ENCODE assay signal across 8 cellular contexts in genomic region chr3:123449986-123450474, GRCh38. TPM values are rescaled to one million over a fixed set of nuclear protein-coding genes. Genes with fewer than 3 reads are reported as not detected.
DNase-seq lines count a peak whose midpoint lies in the region; ATAC-seq and TF ChIP-seq lines count a peak whose summit lies in the region.

No MANE protein-coding gene starts in this region.

- DNase-seq in activated T-cell treated with anti-CD3 and anti-CD28 coated beads, Interleukin-2, amount 50 U/mL, for 24 hours = no peak
- DNase-seq in activated T-cell treated with anti-CD3 and anti-CD28 coated beads, Interleukin-2, amount 50 U/mL, for 48 hours = no peak
- DNase-seq in coronary artery (ENCODE audit: low spot score) (no peak), midbrain (lab: John Stamatoyannopoulos, UW) (peak; percentile 62), upper lobe of left lung (peak in 1 of 2 donors; percentile 77), SIG-M5 treated with dmso at 0.1 percent for 504 hours (lab: John Stamatoyannopoulos, UW; ENCODE audit: unreplicated experiment) (no peak)

- no peak for TF ChIP-seq POLR2A in upper lobe of left lung (IDR thresholded peaks at IDR 0.05)

- H3K27ac Mint-ChIP-seq in activated T-cell treated with anti-CD3 and anti-CD28 coated beads, Interleukin-2, amount 50 U/mL, for 24 hours = no peak overlapping the region

- TF ChIP-seq CTCF in coronary artery (IDR thresholded peaks at IDR 0.05) = no peak
- TF ChIP-seq CTCF in upper lobe of left lung (IDR thresholded peaks at IDR 0.05) = no peak

- H3K27ac ChIP-seq in coronary artery (peak overlapping the region; percentile 88 to 93), upper lobe of left lung (peak overlapping the region in 2 of 4 donors; percentile 49 to 74)

- H3K9me3 ChIP-seq in upper lobe of left lung = no peaks in the 10 kb centered on the region

- peaks cover 62% of the 10 kb centered on the region for H3K27me3 Mint-ChIP-seq in activated T-cell treated with anti-CD3 and anti-CD28 coated beads, Interleukin-2, amount 50 U/mL, for 24 hours

- no peaks in the 10 kb centered on the region for H3K36me3 Mint-ChIP-seq in activated T-cell treated with anti-CD3 and anti-CD28 coated beads, Interleukin-2, amount 50 U/mL, for 24 hours (ENCODE audit: low read depth)

- peaks cover 0 to 29% (median 19%) of the 10 kb centered on the region in 4 donors for H3K27me3 ChIP-seq in upper lobe of left lung

- H3K4me3 ChIP-seq in coronary artery (peak overlapping the region; percentile 78), upper lobe of left lung (peak overlapping the region in 3 of 4 donors; percentile 47 to 62 (median 57))

- TF ChIP-seq EP300 in upper lobe of left lung (IDR thresholded peaks at IDR 0.05) = no peak

- H3K36me3 ChIP-seq in upper lobe of left lung = no peaks in the 10 kb centered on the region

- H3K4me3 Mint-ChIP-seq in activated T-cell treated with anti-CD3 and anti-CD28 coated beads, Interleukin-2, amount 50 U/mL, for 24 hours = peak overlapping the region; percentile 34

- H3K4me1 Mint-ChIP-seq in activated T-cell treated with anti-CD3 and anti-CD28 coated beads, Interleukin-2, amount 50 U/mL, for 24 hours (ENCODE audit: low read depth) = peaks cover 1% of the 10 kb centered on the region

- no peaks in the 10 kb centered on the region for H3K9me3 Mint-ChIP-seq in activated T-cell treated with anti-CD3 and anti-CD28 coated beads, Interleukin-2, amount 50 U/mL, for 24 hours

- ATAC-seq in upper lobe of left lung (ENCODE audit: low FRiP score in 2 of 2) (peak in 1 of 2 donors; percentile 8), HG02678 (IDR thresholded peaks at IDR 0.05; ENCODE audit: unreplicated experiment) (no peak), HG03095 (IDR thresholded peaks at IDR 0.05; ENCODE audit: unreplicated experiment) (no peak)

- 8 to 9% methylated on average over 30 of the region's 31 CpGs for WGBS in upper lobe of left lung, 2 donors

- H3K4me1 ChIP-seq in upper lobe of left lung = peaks cover 16 to 32% (median 19%) of the 10 kb centered on the region in 4 donors

RNA-seq across cellular contexts. Expression of gene ADCY5, which starts 1.1 kb away (rescaled TPM):
- total RNA-seq in upper lobe of left lung = 10 to 100 TPM in 2 of 6 donors, 1 to 10 TPM in 4; 2.1 to 23.0 (median 3.2) TPM
